Comparison of ENCODE assay signal across 27 cellular contexts in genomic region chr1:22582670-22583635, GRCh38. TPM values are rescaled to one million over a fixed set of nuclear protein-coding genes. Genes with fewer than 3 reads are reported as not detected.
DNase-seq lines count a peak whose midpoint lies in the region; ATAC-seq and TF ChIP-seq lines count a peak whose summit lies in the region.
"Had no signal": no experiment of that assay in that cellular context is flagged by ENCODE, and none has a peak within 500 bp of the region (broad histone marks: within the 10 kb centered on the region; RNA-seq: fewer than 3 reads in every experiment).

No MANE protein-coding gene starts in this region.

- H3K9me3 ChIP-seq in BLaER1 treated with 17β-estradiol and CSF1 and Interleukin-3, amounts not matched to agents 10 nM and 100 nM (replicated peaks in 1 of 11), result peaks cover 0 to 19% (median 16%) of the 10 kb centered on the region in 11 experiments; a peak in 19 of 22 replicates
- H3K9me3 ChIP-seq in left ventricle myocardium inferior (replicated peaks) (no peaks in the 10 kb centered on the region), GM23248 (ENCODE audit: low read depth) (no peaks in the 10 kb centered on the region)
- H3K9me3 ChIP-seq: mucosa of descending colon, sigmoid colon, thyroid gland had no signal

- intact Hi-C loops in left ventricle myocardium inferior (cut with micrococcal nuclease), result no loop called here

- H3K4me2 ChIP-seq in BLaER1 treated with 17β-estradiol and CSF1 and Interleukin-3, amounts not matched to agents 10 nM and 100 nM, result peak overlapping the region; percentile 17 to 74 (median 46); a peak in 17 of 22 replicates
- H3K4me2 ChIP-seq in GM23248 (ENCODE audit: unreplicated experiment), result no peak overlapping the region
- H3K4me2 ChIP-seq: KMS-11 had no signal

- H3K27ac ChIP-seq in BLaER1 treated with 17β-estradiol and CSF1 and Interleukin-3, amounts not matched to agents 10 nM and 100 nM, result peak overlapping the region in 3 of 11 experiments; percentile 17 to 52 (median 26); a peak in 3 of 22 replicates
- peak overlapping the region; percentile 76 for H3K27ac ChIP-seq in left ventricle myocardium inferior (replicated peaks)
- H3K27ac ChIP-seq in GM23248, result no peak overlapping the region
- H3K27ac ChIP-seq: coronary artery, KMS-11, parathyroid adenoma, sigmoid colon, thyroid gland, VCaP had no signal

- H2AFZ ChIP-seq in GM23248, result no peak overlapping the region
- H2AFZ ChIP-seq: parathyroid adenoma had no signal

- no peak overlapping the region for H3K4me3 ChIP-seq in BLaER1 treated with 17β-estradiol and CSF1 and Interleukin-3, amounts not matched to agents 10 nM and 100 nM
- no peak overlapping the region for H3K4me3 ChIP-seq in left ventricle myocardium inferior
- H3K4me3 ChIP-seq in GM23248, result no peak overlapping the region
- H3K4me3 ChIP-seq: coronary artery, mucosa of descending colon, sigmoid colon, thyroid gland had no signal

- DNase-seq in NCI-H1092 (lab: John Stamatoyannopoulos, UW) (peak; percentile 87), SHP77 (lab: John Stamatoyannopoulos, UW) (peak; percentile 27 to 60), left ventricle myocardium inferior (peak; percentile 39), GM23248 (no peak), NCI-H510A treated with DMSO at 0.1 percent for 48 hours (lab: John Stamatoyannopoulos, UW) (no peak)
- no peak for DNase-seq in effector CD8-positive, alpha-beta T cell (lab: John Stamatoyannopoulos, UW)
- DNase-seq: ACHN; activated CD4-positive, alpha-beta T cell treated with anti-CD3 and anti-CD28 coated beads, Interleukin-2, amount 10 ng/mL, durations not matched to agents 24 days and 14 days; activated naive CD4-positive, alpha-beta T cell treated with anti-CD3 and anti-CD28 coated beads, Interleukin-2, amount 10 ng/mL, durations not matched to agents 7 days and 5 days; amniotic stem cell; HFFc6; hippocampal formation; mucosa of descending colon; NCI-H2029; NCI-H226; nephron progenitor cell; sigmoid colon had no signal

- H3K9ac ChIP-seq in BLaER1 treated with 17β-estradiol and CSF1 and Interleukin-3, amounts not matched to agents 10 nM and 100 nM, result peak overlapping the region in 2 of 11 experiments; percentile 14 to 27; a peak in 3 of 22 replicates
- no peak overlapping the region for H3K9ac ChIP-seq in GM23248
- H3K9ac ChIP-seq: KMS-11, parathyroid adenoma had no signal

- H3F3A ChIP-seq in GM23248 (ENCODE audit: insufficient read depth), result peaks cover 15% of the 10 kb centered on the region

- no peaks in the 10 kb centered on the region for H3K27me3 ChIP-seq in BLaER1 treated with 17β-estradiol and CSF1 and Interleukin-3, amounts not matched to agents 10 nM and 100 nM
- H3K27me3 ChIP-seq in left ventricle myocardium inferior (ENCODE audit: low read depth), result peaks cover 19% of the 10 kb centered on the region
- H3K27me3 ChIP-seq in GM23248 (replicated peaks; ENCODE audit: insufficient read depth), result peaks cover 13% of the 10 kb centered on the region
- H3K27me3 ChIP-seq: thyroid gland had no signal

- TF ChIP-seq CTCF in left ventricle myocardium inferior (IDR thresholded peaks at IDR 0.05; ENCODE audit: borderline replicate concordance), result no peak

- in situ Hi-C loops in GM23248 (cut with MboI), result no loop called here

- H4K20me1 ChIP-seq in BLaER1 treated with 17β-estradiol and CSF1 and Interleukin-3, amounts not matched to agents 10 nM and 100 nM, result no peaks in the 10 kb centered on the region; a peak in 2 of 22 replicates
- no peaks in the 10 kb centered on the region for H4K20me1 ChIP-seq in GM23248 (ENCODE audit: insufficient read depth)

- 70% methylated on average over 29 of the region's 29 CpGs for WGBS in GM23248 (ENCODE audit: low coverage in 1 of 2, low lambda C conversion rate in 2 of 2, missing lambda C conversion rate in 2 of 2), 2 experiments

- peaks cover 14 to 54% (median 41%) of the 10 kb centered on the region in 10 experiments for H3K4me1 ChIP-seq in BLaER1 treated with 17β-estradiol and CSF1 and Interleukin-3, amounts not matched to agents 10 nM and 100 nM
- peaks cover 21% of the 10 kb centered on the region for H3K4me1 ChIP-seq in left ventricle myocardium inferior
- no peaks in the 10 kb centered on the region for H3K4me1 ChIP-seq in GM23248 (ENCODE audit: insufficient read depth)
- H3K4me1 ChIP-seq: parathyroid adenoma, sigmoid colon, thyroid gland had no signal

- H3K9me2 ChIP-seq in GM23248 (ENCODE audit: insufficient read depth), result no peaks in the 10 kb centered on the region

- ATAC-seq in HG03354 (IDR thresholded peaks at IDR 0.05; ENCODE audit: poor library complexity, severe bottlenecking, unreplicated experiment), result no peak
- ATAC-seq: esophagus mucosa, mucosa of descending colon had no signal

- H3K36me3 ChIP-seq in BLaER1 treated with 17β-estradiol and CSF1 and Interleukin-3, amounts not matched to agents 10 nM and 100 nM, result no peaks in the 10 kb centered on the region
- H3K36me3 ChIP-seq in left ventricle myocardium inferior (no peaks in the 10 kb centered on the region), GM23248 (ENCODE audit: low read depth) (no peaks in the 10 kb centered on the region)
- H3K36me3 ChIP-seq: sigmoid colon, thyroid gland had no signal

- H3K79me2 ChIP-seq in GM23248 (ENCODE audit: insufficient read depth), result no peaks in the 10 kb centered on the region
- H3K79me2 ChIP-seq: parathyroid adenoma had no signal

RNA-seq across cellular contexts. Expression of gene EPHA8, which starts 19.7 kb away (rescaled TPM):
- total RNA-seq in left ventricle myocardium inferior, result not detected
- not detected in 2 replicates for total RNA-seq in GM23248 (2014; rRNA removed; shearing (Covaris generic))
- polyA plus RNA-seq in GM23248 (2016; fragmentation: Nextera tagmentation; extraction: Ambion mirVana), result not detected in 2 replicates
- total RNA-seq: activated CD4-positive, alpha-beta T cell treated with anti-CD3 and anti-CD28 coated beads, Interleukin-2, amount 10 ng/mL, durations not matched to agents 24 days and 14 days; HFFc6; HT1080; liver; mucosa of descending colon; sigmoid colon; thyroid gland had no signal
- polyA plus RNA-seq: liver, sigmoid colon had no signal

RNA-seq across cellular contexts. Expression of gene C1QA, which starts 53.5 kb away (rescaled TPM):
- 70.1 TPM for total RNA-seq in left ventricle myocardium inferior
- total RNA-seq in GM23248 (2014; rRNA removed; shearing (Covaris generic)), result not detected in 2 replicates
- polyA plus RNA-seq in GM23248 (2016; fragmentation: Nextera tagmentation; extraction: Ambion mirVana), result not detected in 2 replicates
- total RNA-seq: activated CD4-positive, alpha-beta T cell treated with anti-CD3 and anti-CD28 coated beads, Interleukin-2, amount 10 ng/mL, durations not matched to agents 24 days and 14 days; HFFc6; HT1080 had no signal

Comparison
In these comparisons a context has a peak if more than half of its experiments do, and no peak if none do; other contexts are left out.
1. DNase-seq: peak in NCI-H1092 (single experiment), SHP77 (2 of 2) and left ventricle myocardium inferior (single experiment); none in effector CD8-positive, alpha-beta T cell (single experiment), GM23248 (single experiment) and NCI-H510A treated with DMSO at 0.1 percent for 48 hours (single experiment).
2. RNA of gene C1QA, which starts 53.5 kb away (total RNA-seq): 70.1 TPM in left ventricle myocardium inferior (single experiment); not detected in GM23248; every median in the first group is over 10 times any median in the second.